23 cellular contexts compared by ENCODE assay signal in the genomic region with DNA sequence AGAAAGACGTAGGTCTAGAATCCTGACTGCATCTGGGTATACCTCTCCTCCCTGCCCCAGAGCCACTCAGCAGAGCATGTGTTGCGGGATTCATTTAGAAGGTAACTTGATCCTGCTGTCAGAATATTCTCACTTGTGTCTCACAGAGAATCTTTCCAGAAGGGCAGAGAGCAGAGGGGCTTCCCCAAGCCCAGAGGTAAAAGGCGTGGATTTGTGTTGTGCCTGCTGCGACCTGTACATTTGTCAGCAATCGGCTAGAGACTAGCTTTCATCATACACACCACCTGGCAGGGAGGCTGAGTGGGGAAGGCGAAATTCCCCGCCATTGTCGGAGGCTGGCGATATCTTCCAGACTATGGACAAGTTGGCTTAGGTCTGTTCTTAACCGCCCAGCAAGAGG.
"Had no signal": no experiment of that assay in that cellular context is flagged by ENCODE, and none has a peak within 500 bp of the region (broad histone marks: within the 10 kb centered on the region; RNA-seq: fewer than 3 reads in every experiment).

No MANE protein-coding gene starts in this region.

- H3K27me3 Mint-ChIP-seq: activated CD8-positive, alpha-beta T cell treated with anti-CD3 and anti-CD28 coated beads for 36 hours had no signal

- H3K36me3 Mint-ChIP-seq: activated naive CD8-positive, alpha-beta T cell treated with anti-CD3 and anti-CD28 coated beads, Interleukin-2, amount 10 ng/mL, durations not matched to agents 7 days and 5 days had no signal

- ATAC-seq: activated CD8-positive, alpha-beta T cell treated with anti-CD3 and anti-CD28 coated beads for 36 hours had no signal

- H3K36me3 ChIP-seq: adrenal gland, Peyer's patch, SJCRH30 had no signal

- H3K9me2 ChIP-seq: SK-N-SH had no signal

- H3K4me1 ChIP-seq: adrenal gland, Peyer's patch, SJCRH30 had no signal

- H3K27me3 ChIP-seq: adrenal gland, Peyer's patch, SJCRH30 had no signal

- H3K27ac Mint-ChIP-seq: activated CD8-positive, alpha-beta T cell treated with anti-CD3 and anti-CD28 coated beads for 36 hours; activated naive CD8-positive, alpha-beta T cell treated with anti-CD3 and anti-CD28 coated beads, Interleukin-2, amount 10 ng/mL, durations not matched to agents 7 days and 5 days had no signal

- H3K27ac ChIP-seq: adrenal gland, Peyer's patch, RWPE1, SJCRH30, VCaP had no signal

- H3K4me3 ChIP-seq: adrenal gland, Peyer's patch, SJCRH30 had no signal

- DNase-seq: activated CD4-positive, alpha-beta T cell treated with anti-CD3 and anti-CD28 coated beads for 4 hours; activated CD4-positive, CD25-positive, alpha-beta regulatory T cell; activated CD8-positive, alpha-beta memory T cell treated with anti-CD3 and anti-CD28 coated beads, Interleukin-2, amount 50 U/mL, for 4 hours; activated CD8-positive, alpha-beta T cell treated with anti-CD3 and anti-CD28 coated beads for 36 hours; activated naive CD4-positive, alpha-beta T cell treated with anti-CD3 and anti-CD28 coated beads, Interleukin-2, amount 50 U/mL, for 16 hours; activated naive CD8-positive, alpha-beta T cell treated with anti-CD3 and anti-CD28 coated beads, Interleukin-2, amount 10 ng/mL, durations not matched to agents 7 days and 5 days; adrenal gland; anterior cingulate cortex; caudate nucleus; Karpas-422; MM.1S; NCI-H1105; NCI-H1436 treated with DMSO at 0.1 percent for 48 hours; NCI-H187; NCI-H2081; NCI-H510A treated with DMSO at 0.1 percent for 48 hours; Peyer's patch; Right ventricle myocardium superior; SJCRH30; SK-N-SH; T-helper 1 cell had no signal

- H3K4me1 Mint-ChIP-seq: activated naive CD8-positive, alpha-beta T cell treated with anti-CD3 and anti-CD28 coated beads, Interleukin-2, amount 10 ng/mL, durations not matched to agents 7 days and 5 days had no signal

- H3K4me3 Mint-ChIP-seq: activated CD8-positive, alpha-beta T cell treated with anti-CD3 and anti-CD28 coated beads for 36 hours; activated naive CD8-positive, alpha-beta T cell treated with anti-CD3 and anti-CD28 coated beads, Interleukin-2, amount 10 ng/mL, durations not matched to agents 7 days and 5 days had no signal

- H3K9me3 Mint-ChIP-seq: activated CD8-positive, alpha-beta T cell treated with anti-CD3 and anti-CD28 coated beads for 36 hours; activated naive CD8-positive, alpha-beta T cell treated with anti-CD3 and anti-CD28 coated beads, Interleukin-2, amount 10 ng/mL, durations not matched to agents 7 days and 5 days had no signal

- H3K4me2 ChIP-seq: SK-N-SH had no signal
